21 cellular contexts compared by ENCODE assay signal in genomic region chr20:57166568-57167291, GRCh38.
DNase-seq lines count a peak whose midpoint lies in the region; ATAC-seq, FAIRE-seq and TF ChIP-seq lines count a peak whose summit lies in the region.
"Had no signal": no experiment of that assay in that cellular context is flagged by ENCODE, and none has a peak within 500 bp of the region (broad histone marks: within the 10 kb centered on the region; RNA-seq: fewer than 3 reads in every experiment).

No MANE protein-coding gene starts in this region.

- peaks cover 10% of the 10 kb centered on the region for H3K36me3 Mint-ChIP-seq in neural crest cell (ENCODE audit: low read depth)
- H3K36me3 Mint-ChIP-seq in CD14-positive monocyte: no peaks in the 10 kb centered on the region

- in situ Hi-C loops in HepG2 (cut with HindIII; ENCODE audit: extremely low pct_ligation_motif_present, low pct_unique_long_range_greater_than_20kb): no loop called here
- in situ Hi-C loops in Panc1 (cut with HindIII; ENCODE audit: low pct_unique_long_range_greater_than_20kb, low sequenced_read_pairs): no loop called here

- POLR2A ChIA-PET in HepG2 (lab: Yijun Ruan, JAX) (no interaction called here), Panc1 (lab: Charles Lee) (no interaction called here)

- no peak overlapping the region for H3K4me2 ChIP-seq in HepG2 (ENCODE audit: low read depth, low read length)
- H3K4me2 ChIP-seq: A549 had no signal

- no peak overlapping the region for H2AFZ ChIP-seq in HepG2 (ENCODE audit: low read length)

- peak overlapping the region; percentile 81 for H3K27ac Mint-ChIP-seq in neural crest cell (ENCODE audit: unreplicated experiment)
- peak overlapping the region in 1 of 7 donors; percentile 73 for H3K27ac Mint-ChIP-seq in CD14-positive monocyte

- no peaks in the 10 kb centered on the region for H3K27me3 Mint-ChIP-seq in neural crest cell (ENCODE audit: low read depth)
- peaks cover 6 to 9% (median 7%) of the 10 kb centered on the region in 3 donors for H3K27me3 Mint-ChIP-seq in CD14-positive monocyte (ENCODE audit: low read depth in 3 of 3)

- no peak for TF ChIP-seq RAD21 in HepG2 (CRISPR knock-in tag; IDR thresholded peaks at IDR 0.05)

- H3K9me3 ChIP-seq in HepG2 (ENCODE audit: low read length) (no peaks in the 10 kb centered on the region), right lobe of liver (no peaks in the 10 kb centered on the region), Panc1 (ENCODE audit: control insufficient read depth, insufficient read depth, low read depth, low read length) (no peaks in the 10 kb centered on the region)

- DNase-seq in HepG2 (ENCODE audit: low spot score): no peak
- no peak for DNase-seq in right lobe of liver
- no peak for DNase-seq in Panc1 (ENCODE audit: low read depth, low spot score)
- no peak for DNase-seq in neural crest cell (ENCODE audit: low read depth, low spot score)
- DNase-seq in urothelium cell line (ENCODE audit: low spot score): no peak
- no peak for DNase-seq in HCEC 1CT
- no peak for DNase-seq in NCI-H1694 treated with DMSO at 0.1 percent for 48 hours (lab: John Stamatoyannopoulos, UW)
- DNase-seq in CD14-positive monocyte (ENCODE audit: low spot score): no peak
- DNase-seq: C1 segment of cervical spinal cord, DMS53, KBM-7, NCI-H1417 treated with DMSO at 0.1 percent for 48 hours, NCI-H2029, NCI-H2171, NCI-H446, NCI-H69, SW 1271 had no signal

- peaks cover 3% of the 10 kb centered on the region for H3K9me3 Mint-ChIP-seq in neural crest cell
- H3K9me3 Mint-ChIP-seq in CD14-positive monocyte: peaks cover 0 to 10% (median 0%) of the 10 kb centered on the region in 7 donors

- TF ChIP-seq EP300 in HepG2 (IDR thresholded peaks at IDR 0.05; ENCODE audit: low read depth in 2 of 2, low read length in 2 of 2) (no peak), HepG2 (CRISPR knock-in tag; IDR thresholded peaks at IDR 0.05; ENCODE audit: borderline replicate concordance) (no peak)

- H3K27me3 ChIP-seq in HepG2 (ENCODE audit: control insufficient read depth in 1 of 2, insufficient read depth in 2 of 2, low read length in 2 of 2) (peaks cover 2 to 27% of the 10 kb centered on the region in 2 experiments; a peak in 3 of 5 replicates), right lobe of liver (no peaks in the 10 kb centered on the region), Panc1 (ENCODE audit: control insufficient read depth, insufficient read depth, low read length) (no peaks in the 10 kb centered on the region)

- H3K4me3 ChIP-seq in HepG2 (replicated peaks in 1 of 3; ENCODE audit: insufficient read depth in 1 of 3, low read depth in 2 of 3, low read length in 3 of 3) (no peak overlapping the region), right lobe of liver (no peak overlapping the region), Panc1 (ENCODE audit: low read depth in 2 of 2, low read length in 2 of 2) (no peak overlapping the region)
- H3K4me3 ChIP-seq: A549 had no signal

- no peaks in the 10 kb centered on the region for H3K36me3 ChIP-seq in HepG2 (replicated peaks in 1 of 2; ENCODE audit: control insufficient read depth in 1 of 2, insufficient read depth in 2 of 2, low read length in 2 of 2)
- H3K36me3 ChIP-seq in right lobe of liver: no peaks in the 10 kb centered on the region
- no peaks in the 10 kb centered on the region for H3K36me3 ChIP-seq in Panc1 (ENCODE audit: control insufficient read depth, insufficient read depth, low read length)

- H3K27ac ChIP-seq in HepG2 (ENCODE audit: extremely low read length, insufficient read depth, low read length) (no peak overlapping the region), right lobe of liver (no peak overlapping the region), Panc1 (ENCODE audit: low read length) (peak overlapping the region; percentile 68)
- H3K27ac ChIP-seq: A549, RWPE1 had no signal

- no peaks in the 10 kb centered on the region for H4K20me1 ChIP-seq in HepG2 (ENCODE audit: insufficient read depth, low read length)

- no peak overlapping the region for H3K9ac ChIP-seq in HepG2 (ENCODE audit: insufficient read depth, low read depth, low read length)

- FAIRE-seq in HepG2 (lab: Jason Lieb, UNC) (no peak), urothelium cell line (lab: Jason Lieb, UNC) (peak; percentile 63)
- FAIRE-seq: A549, G401.6, GM12891 had no signal

- BruUV-seq in HepG2 (replicated peaks; lab: Mats Ljungman, UMichigan) (no TSS peak), Panc1 (replicated peaks; lab: Mats Ljungman, UMichigan) (no TSS peak)

- no peaks in the 10 kb centered on the region for H3K79me2 ChIP-seq in HepG2 (ENCODE audit: insufficient read depth, low read length)

- no peak for TF ChIP-seq CTCF in HepG2 (CRISPR knock-in tag; IDR thresholded peaks at IDR 0.05)
- no peak for TF ChIP-seq CTCF in right lobe of liver (IDR thresholded peaks at IDR 0.05)
- TF ChIP-seq CTCF in Panc1 (IDR thresholded peaks at IDR 0.05): no peak
- no peak for TF ChIP-seq CTCF in neural crest cell (conservative IDR thresholded peaks at IDR 0.05)
- TF ChIP-seq CTCF in CD14-positive monocyte (IDR thresholded peaks at IDR 0.05): no peak

- peak; percentile 20; the same call in 2 of the 3 replicates for ATAC-seq in HepG2
- ATAC-seq in right lobe of liver: no peak
- no peak for ATAC-seq in Panc1
- ATAC-seq: A549 had no signal

- CTCF ChIA-PET in HepG2 (lab: Yijun Ruan, JAX; ENCODE audit: low intra/inter-chr PET ratio, low total read pairs): no interaction called here
- CTCF ChIA-PET in Panc1 (lab: Charles Lee): no interaction called here

- TF ChIP-seq POLR2A in HepG2 (IDR thresholded peaks at IDR 0.05; ENCODE audit: insufficient read depth in 1 of 2, low read depth in 2 of 2, low read length in 2 of 2): no peak
- TF ChIP-seq POLR2A in right lobe of liver (IDR thresholded peaks at IDR 0.05): no peak

- 30% methylated on average over 18 of the region's 18 CpGs for WGBS in HepG2 (ENCODE audit: low lambda C conversion rate)
- 60% methylated on average over 4 of the region's 18 CpGs for WGBS in right lobe of liver (ENCODE audit: insufficient coverage, low coverage, low lambda C conversion rate, missing lambda C conversion rate)

- H3K4me1 ChIP-seq in HepG2 (ENCODE audit: insufficient read depth, low read length) (no peaks in the 10 kb centered on the region), right lobe of liver (no peaks in the 10 kb centered on the region), Panc1 (ENCODE audit: control insufficient read depth, insufficient read depth, low read length) (peaks cover 18% of the 10 kb centered on the region)
- H3K4me1 ChIP-seq: A549 had no signal

- intact Hi-C loops in HepG2 (cut with micrococcal nuclease; ENCODE audit: unreplicated experiment) (no loop called here), right lobe of liver (cut with DNase I) (no loop called here), Panc1 (cut with micrococcal nuclease; ENCODE audit: unreplicated experiment) (no loop called here), CD14-positive monocyte (cut with micrococcal nuclease) (no loop called here)

- peaks cover 14% of the 10 kb centered on the region for H3K4me1 Mint-ChIP-seq in neural crest cell
- H3K4me1 Mint-ChIP-seq in CD14-positive monocyte: no peaks in the 10 kb centered on the region

- no peak overlapping the region for H3K4me3 Mint-ChIP-seq in neural crest cell
- no peak overlapping the region for H3K4me3 Mint-ChIP-seq in CD14-positive monocyte

TF ChIP-seq in HepG2, 621 proteins besides CTCF, POLR2A, EP300 and RAD21:
- TF ChIP-seq PATZ1 (CRISPR knock-in tag; IDR thresholded peaks at IDR 0.05): no peak
